Comparison of ENCODE assay signal across 8 cellular contexts in genomic region chr10:5775705-5776104, GRCh38. TPM values are rescaled to one million over a fixed set of nuclear protein-coding genes. Genes with fewer than 3 reads are reported as not detected.
A peak's percentile ranks its signal among the peaks of the same experiment; 100 is the strongest.
DNase-seq lines count a peak whose midpoint lies in the region; ATAC-seq and TF ChIP-seq lines count a peak whose summit lies in the region.

No MANE protein-coding gene starts in this region.

- H3K27me3 Mint-ChIP-seq in activated CD8-positive, alpha-beta memory T cell treated with anti-CD3 and anti-CD28 coated beads, Interleukin-2, amount 10 ng/mL, durations not matched to agents 7 days and 5 days, result no peaks in the 10 kb centered on the region

- H3K4me1 Mint-ChIP-seq in activated CD8-positive, alpha-beta memory T cell treated with anti-CD3 and anti-CD28 coated beads, Interleukin-2, amount 10 ng/mL, durations not matched to agents 7 days and 5 days, result peaks cover 45% of the 10 kb centered on the region

- peaks cover 92% of the 10 kb centered on the region for H3K79me2 ChIP-seq in DND-41 (ENCODE audit: insufficient read depth, low read length)

- CTCF ChIA-PET in activated CD8-positive, alpha-beta memory T cell treated with anti-CD3 and anti-CD28 coated beads, Interleukin-2, amount 10 ng/mL, durations not matched to agents 7 days and 5 days (lab: Charles Lee), result interaction anchor here (1.1 to 1.3 kb wide), 2 partner anchors 64 to 238 kb away, joined by 3 to 4 read pairs; no protein-coding TSS in a partner anchor

- H3K27ac ChIP-seq in DND-41 (ENCODE audit: low read length), result no peak overlapping the region

- no peak for TF ChIP-seq CTCF in DND-41 (IDR thresholded peaks at IDR 0.05; ENCODE audit: borderline replicate concordance, extremely low read depth, low read length, poor library complexity, severe bottlenecking)

- H3K4me2 ChIP-seq in DND-41 (ENCODE audit: insufficient read depth, low read length), result no peak overlapping the region

- ATAC-seq in DND-41 (ENCODE audit: insufficient read depth, low read depth) (peak; percentile 86), GM19452 (IDR thresholded peaks at IDR 0.05; ENCODE audit: unreplicated experiment) (no peak), HG03469 (IDR thresholded peaks at IDR 0.05; ENCODE audit: unreplicated experiment) (no peak)
- ATAC-seq in activated CD8-positive, alpha-beta memory T cell treated with anti-CD3 and anti-CD28 coated beads, Interleukin-2, amount 10 ng/mL, durations not matched to agents 7 days and 5 days, result peak; percentile 98

- H3K27me3 ChIP-seq in DND-41 (ENCODE audit: insufficient read depth, low read length, poor library complexity), result no peaks in the 10 kb centered on the region

- no peaks in the 10 kb centered on the region for H3K4me1 ChIP-seq in DND-41 (ENCODE audit: insufficient read depth, low read length)

- H3K36me3 Mint-ChIP-seq in activated CD8-positive, alpha-beta memory T cell treated with anti-CD3 and anti-CD28 coated beads, Interleukin-2, amount 10 ng/mL, durations not matched to agents 7 days and 5 days, result peaks cover 77% of the 10 kb centered on the region

- no peak overlapping the region for H3K9ac ChIP-seq in DND-41 (ENCODE audit: low read depth, low read length)

- H3K4me3 Mint-ChIP-seq in activated CD8-positive, alpha-beta memory T cell treated with anti-CD3 and anti-CD28 coated beads, Interleukin-2, amount 10 ng/mL, durations not matched to agents 7 days and 5 days, result peak overlapping the region; percentile 34

- no peak overlapping the region for H3K4me3 ChIP-seq in DND-41 (ENCODE audit: low read depth in 1 of 2, low read length in 2 of 2)

- peaks cover 59% of the 10 kb centered on the region for H4K20me1 ChIP-seq in DND-41 (ENCODE audit: insufficient read depth, low read length)

- H3K9me3 Mint-ChIP-seq in activated CD8-positive, alpha-beta memory T cell treated with anti-CD3 and anti-CD28 coated beads, Interleukin-2, amount 10 ng/mL, durations not matched to agents 7 days and 5 days (ENCODE audit: low read depth), result no peaks in the 10 kb centered on the region

- no peak overlapping the region for H2AFZ ChIP-seq in DND-41 (ENCODE audit: low read depth, low read length)

- DNase-seq in DND-41 (peak; percentile 63), germinal center (ENCODE audit: low spot score) (peak; percentile 30), RPMI8226 (no peak), OCI-M2 (lab: John Stamatoyannopoulos, UW; ENCODE audit: unreplicated experiment) (no peak)
- peak; percentile 89 for DNase-seq in activated CD8-positive, alpha-beta memory T cell treated with anti-CD3 and anti-CD28 coated beads, Interleukin-2, amount 10 ng/mL, durations not matched to agents 7 days and 5 days
- peak; percentile 57 to 70 for DNase-seq in stimulated activated CD4-positive, alpha-beta T cell treated with anti-CD3 and anti-CD28 coated beads, Interleukin-1b, Interleukin-23, amount 100 ng/mL, for 4 hours (ENCODE audit: low read depth in 2 of 2)

- peak overlapping the region; percentile 88 for H3K27ac Mint-ChIP-seq in activated CD8-positive, alpha-beta memory T cell treated with anti-CD3 and anti-CD28 coated beads, Interleukin-2, amount 10 ng/mL, durations not matched to agents 7 days and 5 days

- H3K9me3 ChIP-seq in DND-41 (ENCODE audit: insufficient read depth, low read length, severe bottlenecking), result no peaks in the 10 kb centered on the region

- peaks cover 82% of the 10 kb centered on the region for H3K36me3 ChIP-seq in DND-41 (ENCODE audit: insufficient read depth, low read length)

RNA-seq across cellular contexts. Expression of gene GDI2, which starts 37.5 kb away (rescaled TPM):
- total RNA-seq in activated CD8-positive, alpha-beta memory T cell treated with anti-CD3 and anti-CD28 coated beads, Interleukin-2, amount 10 ng/mL, durations not matched to agents 7 days and 5 days, result 100 to 1,000 TPM; 196 to 263 TPM

Comparison
In these comparisons a context has a peak if more than half of its experiments do, and no peak if none do; other contexts are left out.
1. ATAC-seq: peak in DND-41 (single experiment) and activated CD8-positive, alpha-beta memory T cell treated with anti-CD3 and anti-CD28 coated beads, Interleukin-2, amount 10 ng/mL, durations not matched to agents 7 days and 5 days (single experiment); none in GM19452 (single experiment) and HG03469 (single experiment).
2. DNase-seq: peak in DND-41 (single experiment), activated CD8-positive, alpha-beta memory T cell treated with anti-CD3 and anti-CD28 coated beads, Interleukin-2, amount 10 ng/mL, durations not matched to agents 7 days and 5 days (single experiment), germinal center (single experiment) and stimulated activated CD4-positive, alpha-beta T cell treated with anti-CD3 and anti-CD28 coated beads, Interleukin-1b, Interleukin-23, amount 100 ng/mL, for 4 hours (2 of 2); none in RPMI8226 (single experiment) and OCI-M2 (single experiment).